ENCODE assay signal across 15 cellular contexts in genomic region chr1:168312718-168313604, GRCh38. TPM values are rescaled to one million over a fixed set of nuclear protein-coding genes. Genes with fewer than 3 reads are reported as not detected.
DNase-seq lines count a peak whose midpoint lies in the region; ATAC-seq and TF ChIP-seq lines count a peak whose summit lies in the region.
"Had no signal": no experiment of that assay in that cellular context is flagged by ENCODE, and none has a peak within 500 bp of the region (broad histone marks: within the 10 kb centered on the region; RNA-seq: fewer than 3 reads in every experiment).

No MANE protein-coding gene starts in this region.

- no peak overlapping the region for H3K9ac ChIP-seq in mammary epithelial cell (ENCODE audit: insufficient read depth, low read length)

- no peaks in the 10 kb centered on the region for H3K9me3 Mint-ChIP-seq in MCF 10A (ENCODE audit: unreplicated experiment)
- H3K9me3 Mint-ChIP-seq in CD8-positive, alpha-beta T cell: no peaks in the 10 kb centered on the region

- H3K27ac ChIP-seq in mammary epithelial cell (ENCODE audit: insufficient read depth, low read depth, low read length) (no peak overlapping the region), foreskin keratinocyte (peak overlapping the region; percentile 19)
- H3K27ac ChIP-seq in CD8-positive, alpha-beta T cell (ENCODE audit: low read depth, low read length): no peak overlapping the region

- intact Hi-C loops in mammary epithelial cell (cut with micrococcal nuclease) (no loop called here), MCF 10A (cut with micrococcal nuclease) (no loop called here)
- intact Hi-C loops in CD8-positive, alpha-beta T cell (cut with DNase I, micrococcal nuclease): no loop called here

- peak; percentile 97 for ATAC-seq in foreskin keratinocyte
- no peak for ATAC-seq in CD8-positive, alpha-beta T cell

- H3K4me2 ChIP-seq in mammary epithelial cell (ENCODE audit: insufficient read depth, low read depth, low read length): no peak overlapping the region

- no peaks in the 10 kb centered on the region for H4K20me1 ChIP-seq in mammary epithelial cell (ENCODE audit: insufficient read depth, low read length)

- peaks cover 15% of the 10 kb centered on the region for H3K36me3 Mint-ChIP-seq in MCF 10A (ENCODE audit: insufficient read depth, unreplicated experiment)
- peaks cover 38% of the 10 kb centered on the region for H3K36me3 Mint-ChIP-seq in CD8-positive, alpha-beta T cell

- POLR2A ChIA-PET in MCF 10A (lab: Yijun Ruan, JAX): interaction anchor here (0.7 to 2.6 kb wide), 4 partner anchors 9 to 141 kb away, joined by 3 to 11 read pairs (median 4); no protein-coding TSS in a partner anchor
- POLR2A ChIA-PET in CD8-positive, alpha-beta T cell (lab: Charles Lee): no interaction called here

- H3K27me3 ChIP-seq in mammary epithelial cell (ENCODE audit: insufficient read depth, low read length) (no peaks in the 10 kb centered on the region), foreskin keratinocyte (no peaks in the 10 kb centered on the region)
- H3K27me3 ChIP-seq in CD8-positive, alpha-beta T cell (ENCODE audit: insufficient read depth, low read length): no peaks in the 10 kb centered on the region

- no peaks in the 10 kb centered on the region for H3K4me1 Mint-ChIP-seq in MCF 10A (ENCODE audit: insufficient read depth, unreplicated experiment)
- H3K4me1 Mint-ChIP-seq in CD8-positive, alpha-beta T cell (ENCODE audit: low read depth): no peaks in the 10 kb centered on the region

- no TSS peak for BruUV-seq in mammary epithelial cell (replicated peaks; lab: Mats Ljungman, UMichigan)
- BruUV-seq in MCF 10A (replicated peaks; lab: Mats Ljungman, UMichigan): no TSS peak

- dilution Hi-C loops in mammary epithelial cell (cut with HindIII; ENCODE audit: low sequenced_read_pairs): loop anchor here (10.0 kb wide), 1 partner anchor 88 kb away; the partner anchor contains the start of gene SFT2D2

- H3K4me3 Mint-ChIP-seq in MCF 10A (ENCODE audit: unreplicated experiment): no peak overlapping the region
- H3K4me3 Mint-ChIP-seq in CD8-positive, alpha-beta T cell: no peak overlapping the region
- H3K4me3 Mint-ChIP-seq: activated naive CD4-positive, alpha-beta T cell treated with anti-CD3 and anti-CD28 coated beads, Interleukin-2, amount 10 ng/mL, durations not matched to agents 7 days and 5 days had no signal

- CTCF ChIA-PET in mammary epithelial cell (lab: Charles Lee; ENCODE audit: low non-redundant PET): interaction anchor here (0.5 to 0.7 kb wide), 3 partner anchors 9 to 393 kb away, joined by 3 to 4 read pairs (median 3); no protein-coding TSS in a partner anchor
- CTCF ChIA-PET in MCF 10A (lab: Yijun Ruan, JAX): interaction anchor here (0.7 to 4.7 kb wide), 7 partner anchors 8 to 161 kb away, joined by 3 to 29 read pairs (median 5); no protein-coding TSS in a partner anchor
- CTCF ChIA-PET in CD8-positive, alpha-beta T cell (lab: Charles Lee): interaction anchor here (1.2 kb wide), 1 partner anchor 11 kb away, joined by 4 read pairs; no protein-coding TSS in a partner anchor

- H3K27ac Mint-ChIP-seq in MCF 10A (ENCODE audit: low read depth, unreplicated experiment): no peak overlapping the region
- no peak overlapping the region for H3K27ac Mint-ChIP-seq in CD8-positive, alpha-beta T cell
- H3K27ac Mint-ChIP-seq: activated naive CD4-positive, alpha-beta T cell treated with anti-CD3 and anti-CD28 coated beads, Interleukin-2, amount 10 ng/mL, durations not matched to agents 7 days and 5 days had no signal

- H3K36me3 ChIP-seq in mammary epithelial cell (ENCODE audit: insufficient read depth, low read length): no peaks in the 10 kb centered on the region
- H3K36me3 ChIP-seq in CD8-positive, alpha-beta T cell (ENCODE audit: insufficient read depth, low read length): no peaks in the 10 kb centered on the region

- no peak overlapping the region for H2AFZ ChIP-seq in mammary epithelial cell (ENCODE audit: low read depth, low read length)

- TF ChIP-seq CTCF in mammary epithelial cell (conservative IDR thresholded peaks at IDR 0.05 in 1 of 2, IDR thresholded peaks at IDR 0.05 in 1 of 2; ENCODE audit: extremely low read depth in 1 of 2, insufficient read depth in 1 of 2, low read depth in 1 of 2, low read length in 2 of 2) (no peak), MCF 10A (IDR thresholded peaks at IDR 0.05; ENCODE audit: unreplicated experiment) (no peak), foreskin keratinocyte (conservative IDR thresholded peaks at IDR 0.05) (no peak)
- TF ChIP-seq CTCF in CD8-positive, alpha-beta T cell (IDR thresholded peaks at IDR 0.05): no peak

- no peaks in the 10 kb centered on the region for H3K79me2 ChIP-seq in mammary epithelial cell (ENCODE audit: insufficient read depth, low read length)

- H3K9me3 ChIP-seq in mammary epithelial cell (replicated peaks; ENCODE audit: insufficient read depth, low read length): no peaks in the 10 kb centered on the region
- no peaks in the 10 kb centered on the region for H3K9me3 ChIP-seq in CD8-positive, alpha-beta T cell (ENCODE audit: low read length)

- peak; percentile 62 for DNase-seq in mammary epithelial cell
- no peak for DNase-seq in MCF 10A (ENCODE audit: unreplicated experiment)
- DNase-seq in MV-4-11 (lab: John Stamatoyannopoulos, UW): peak; percentile 14
- DNase-seq in foreskin keratinocyte: peak in 1 of 2 donors; percentile 65
- DNase-seq in stimulated activated naive CD4-positive, alpha-beta T cell (lab: John Stamatoyannopoulos, UW): no peak
- no peak for DNase-seq in germinal center (ENCODE audit: low spot score)
- no peak for DNase-seq in CD8-positive, alpha-beta T cell
- no peak for DNase-seq in stimulated activated CD4-positive, alpha-beta T cell treated with anti-CD3 and anti-CD28 coated beads, Interleukin-2, amount 100 ng/mL, for 48 hours
- DNase-seq: activated CD4-positive, alpha-beta T cell treated with anti-CD3 and anti-CD28 coated beads, Interleukin-2, amount 50 U/mL, for 48 hours; activated naive CD4-positive, alpha-beta T cell treated with anti-CD3 and anti-CD28 coated beads, Interleukin-2, amount 10 ng/mL, durations not matched to agents 7 days and 5 days; Calu3; effector CD8-positive, alpha-beta T cell; foreskin melanocyte; NCI-H2107; SHP77 had no signal

- 92% methylated on average over 12 of the region's 12 CpGs for WGBS in mammary epithelial cell (ENCODE audit: low coverage, missing lambda C conversion rate)

- H3K27me3 Mint-ChIP-seq in MCF 10A (ENCODE audit: insufficient read depth, unreplicated experiment): no peaks in the 10 kb centered on the region
- H3K27me3 Mint-ChIP-seq in CD8-positive, alpha-beta T cell (ENCODE audit: low read depth): no peaks in the 10 kb centered on the region
- H3K27me3 Mint-ChIP-seq: activated naive CD4-positive, alpha-beta T cell treated with anti-CD3 and anti-CD28 coated beads, Interleukin-2, amount 10 ng/mL, durations not matched to agents 7 days and 5 days had no signal

- no peak overlapping the region for H3K4me3 ChIP-seq in mammary epithelial cell (replicated peaks in 1 of 3; ENCODE audit: insufficient read depth in 1 of 3, low read depth in 2 of 3, low read length in 3 of 3)
- no peak overlapping the region for H3K4me3 ChIP-seq in CD8-positive, alpha-beta T cell (ENCODE audit: low read depth, low read length)

- H3K4me1 ChIP-seq in mammary epithelial cell (ENCODE audit: insufficient read depth, low read length): peaks cover 7% of the 10 kb centered on the region
- peaks cover 10% of the 10 kb centered on the region for H3K4me1 ChIP-seq in foreskin keratinocyte
- no peaks in the 10 kb centered on the region for H3K4me1 ChIP-seq in CD8-positive, alpha-beta T cell (ENCODE audit: insufficient read depth, low read length)

- in situ Hi-C loops in mammary epithelial cell (cut with MboI; ENCODE audit: low sequenced_read_pairs in 2 of 2): loop anchor here in 1 of 2 donors (25.0 kb wide), 1 partner anchor 226 kb away; no protein-coding TSS in a partner anchor

RNA-seq across cellular contexts. Expression of gene TBX19, which starts 32.3 kb away (rescaled TPM):
- total RNA-seq in mammary epithelial cell: under 1 TPM; 0.67 to 0.68 TPM
- 0.57 TPM for polyA plus RNA-seq in mammary epithelial cell
- not detected for polyA minus RNA-seq in mammary epithelial cell
- 1.6 and 2.4 TPM in 2 replicates for total RNA-seq in MCF 10A (2022)
- 0.24 and 0.32 TPM in 2 replicates for total RNA-seq in foreskin keratinocyte
- 0.35 and 0.37 TPM in 2 replicates for polyA plus RNA-seq in foreskin keratinocyte
- total RNA-seq in CD8-positive, alpha-beta T cell: under 1 TPM; 0.69 to 0.76 TPM

Comparison
In these comparisons a context has a peak if more than half of its experiments do, and no peak if none do; other contexts are left out.
1. DNase-seq: peak in mammary epithelial cell (single experiment) and MV-4-11 (single experiment); none in MCF 10A (single experiment), stimulated activated naive CD4-positive, alpha-beta T cell (0 of 6), germinal center (single experiment), CD8-positive, alpha-beta T cell (0 of 7) and stimulated activated CD4-positive, alpha-beta T cell treated with anti-CD3 and anti-CD28 coated beads, Interleukin-2, amount 100 ng/mL, for 48 hours (0 of 2).